ENCODE assay signal across 12 cellular contexts in the genomic region with DNA sequence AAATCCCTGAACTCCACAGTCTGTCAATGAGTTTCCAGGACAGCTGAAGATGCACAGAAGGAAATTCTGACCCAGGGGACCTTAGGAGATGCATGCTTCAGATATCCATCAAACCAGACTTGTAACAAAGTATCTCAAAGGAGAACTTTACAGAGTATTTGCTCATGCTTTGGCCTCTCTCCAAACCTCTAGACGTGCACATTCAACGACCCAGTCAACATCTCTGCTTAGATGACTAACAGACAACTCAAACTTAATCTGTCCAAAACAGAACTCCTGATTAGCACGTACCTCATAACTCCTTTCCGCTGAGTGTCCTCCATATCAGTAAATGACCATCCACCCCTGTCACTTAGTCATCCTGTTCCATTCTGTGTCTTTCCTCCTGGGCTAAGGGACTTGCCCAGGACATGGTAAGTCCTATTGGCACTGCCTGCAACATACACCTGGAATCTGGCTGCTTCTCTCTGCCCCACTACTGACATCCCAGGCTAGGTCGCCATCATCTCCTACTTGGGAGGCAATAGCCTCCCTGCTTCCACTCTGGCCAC.
A peak's percentile ranks its signal among the peaks of the same experiment; 100 is the strongest.
DNase-seq lines count a peak whose midpoint lies in the region; ATAC-seq, FAIRE-seq and TF ChIP-seq lines count a peak whose summit lies in the region.
"Had no signal": no experiment of that assay in that cellular context is flagged by ENCODE, and none has a peak within 500 bp of the region (broad histone marks: within the 10 kb centered on the region; RNA-seq: fewer than 3 reads in every experiment).

No MANE protein-coding gene starts in this region.

- H3K4me1 ChIP-seq in BE2C: peaks cover 23% of the 10 kb centered on the region
- peaks cover 13% of the 10 kb centered on the region for H3K4me1 ChIP-seq in mammary epithelial cell (ENCODE audit: insufficient read depth, low read length)
- no peaks in the 10 kb centered on the region for H3K4me1 ChIP-seq in left lung
- H3K4me1 ChIP-seq: thyroid gland had no signal

- in situ Hi-C loops in mammary epithelial cell (cut with MboI; ENCODE audit: low sequenced_read_pairs in 2 of 2): no loop called here

- intact Hi-C loops in mammary epithelial cell (cut with micrococcal nuclease) (no loop called here), left lung (cut with DNase I) (no loop called here)

- WGBS in mammary epithelial cell (ENCODE audit: low coverage, missing lambda C conversion rate): 22% methylated on average over 5 of the region's 5 CpGs

- FAIRE-seq in D721Med (lab: Jason Lieb, UNC) (no peak), GM12891 (lab: Jason Lieb, UNC) (no peak)
- FAIRE-seq: colon had no signal

- no peak overlapping the region for H3K9ac ChIP-seq in mammary epithelial cell (ENCODE audit: insufficient read depth, low read length)

- H3K4me3 ChIP-seq in BE2C (ENCODE audit: low read depth, low read length) (no peak overlapping the region), mammary epithelial cell (replicated peaks in 1 of 3; ENCODE audit: insufficient read depth in 1 of 3, low read depth in 2 of 3, low read length in 3 of 3) (no peak overlapping the region), left lung (no peak overlapping the region)
- H3K4me3 ChIP-seq: thyroid gland had no signal

- H4K20me1 ChIP-seq in mammary epithelial cell (ENCODE audit: insufficient read depth, low read length): no peaks in the 10 kb centered on the region

- no peaks in the 10 kb centered on the region for H3K27me3 ChIP-seq in BE2C
- H3K27me3 ChIP-seq in mammary epithelial cell (ENCODE audit: insufficient read depth, low read length): no peaks in the 10 kb centered on the region
- no peaks in the 10 kb centered on the region for H3K27me3 ChIP-seq in left lung
- H3K27me3 ChIP-seq: thyroid gland had no signal

- H2AFZ ChIP-seq in mammary epithelial cell (ENCODE audit: low read depth, low read length): no peak overlapping the region

- BruUV-seq in mammary epithelial cell (replicated peaks; lab: Mats Ljungman, UMichigan): no TSS peak

- H3K79me2 ChIP-seq in mammary epithelial cell (ENCODE audit: insufficient read depth, low read length): no peaks in the 10 kb centered on the region

- no peaks in the 10 kb centered on the region for H3K36me3 ChIP-seq in BE2C
- H3K36me3 ChIP-seq in mammary epithelial cell (ENCODE audit: insufficient read depth, low read length): no peaks in the 10 kb centered on the region
- H3K36me3 ChIP-seq in left lung: no peaks in the 10 kb centered on the region
- H3K36me3 ChIP-seq: thyroid gland had no signal

- peak; percentile 72 for ATAC-seq in left lung
- ATAC-seq in GM21381 (IDR thresholded peaks at IDR 0.05; ENCODE audit: unreplicated experiment): no peak

- CTCF ChIA-PET in mammary epithelial cell (lab: Charles Lee; ENCODE audit: low non-redundant PET): no interaction called here

- H3K9me3 ChIP-seq in BE2C (no peaks in the 10 kb centered on the region), mammary epithelial cell (replicated peaks; ENCODE audit: insufficient read depth, low read length) (no peaks in the 10 kb centered on the region), left lung (no peaks in the 10 kb centered on the region)
- H3K9me3 ChIP-seq: thyroid gland had no signal

- DNase-seq in BE2C (peak; percentile 36), HUDEP-2 (lab: John Stamatoyannopoulos, UW; ENCODE audit: unreplicated experiment in 76 of 76) (peak in 73 of 76 experiments; percentile 5 to 97 (median 73)), mammary epithelial cell (peak; percentile 91), left lung (no peak), D721Med (ENCODE audit: insufficient read length, low spot score) (no peak), GM12891 (ENCODE audit: insufficient read length, low spot score) (no peak), putamen (ENCODE audit: low spot score) (no peak)
- DNase-seq: DND-41, NCI-H1694 treated with DMSO at 0.1 percent for 48 hours, thyroid gland had no signal

- dilution Hi-C loops in mammary epithelial cell (cut with HindIII; ENCODE audit: low sequenced_read_pairs): no loop called here

- H3K4me2 ChIP-seq in mammary epithelial cell (ENCODE audit: insufficient read depth, low read depth, low read length): no peak overlapping the region

- TF ChIP-seq POLR2A in GM12891 (IDR thresholded peaks at IDR 0.05; ENCODE audit: low read depth, low read length): no peak

- H3K27ac ChIP-seq in mammary epithelial cell (ENCODE audit: insufficient read depth, low read depth, low read length): no peak overlapping the region
- no peak overlapping the region for H3K27ac ChIP-seq in left lung
- H3K27ac ChIP-seq: thyroid gland had no signal

- TF ChIP-seq CTCF in BE2C (IDR thresholded peaks at IDR 0.05; ENCODE audit: low read depth, low read length) (no peak), mammary epithelial cell (conservative IDR thresholded peaks at IDR 0.05 in 1 of 2, IDR thresholded peaks at IDR 0.05 in 1 of 2; ENCODE audit: extremely low read depth in 1 of 2, insufficient read depth in 1 of 2, low read depth in 1 of 2, low read length in 2 of 2) (no peak), left lung (IDR thresholded peaks at IDR 0.05) (no peak), D721Med (IDR thresholded peaks at IDR 0.05; ENCODE audit: insufficient read depth, missing control alignments) (no peak)

TF ChIP-seq in GM12891, 5 proteins besides CTCF, POLR2A, EP300 and RAD21:
- TF ChIP-seq SPI1 (IDR thresholded peaks at IDR 0.05; ENCODE audit: low read depth, low read length): no peak
TF ChIP-seq in GM12891: peak in this region for 0.

Comparison
In these comparisons a context has a peak if more than half of its experiments do, and no peak if none do; other contexts are left out.
1. DNase-seq: peak in BE2C (single experiment), HUDEP-2 (73 of 76) and mammary epithelial cell (single experiment); none in left lung (0 of 2), D721Med (single experiment), GM12891 (single experiment) and putamen (single experiment).